1 cellular context compared by ENCODE assay signal in the genomic region with DNA sequence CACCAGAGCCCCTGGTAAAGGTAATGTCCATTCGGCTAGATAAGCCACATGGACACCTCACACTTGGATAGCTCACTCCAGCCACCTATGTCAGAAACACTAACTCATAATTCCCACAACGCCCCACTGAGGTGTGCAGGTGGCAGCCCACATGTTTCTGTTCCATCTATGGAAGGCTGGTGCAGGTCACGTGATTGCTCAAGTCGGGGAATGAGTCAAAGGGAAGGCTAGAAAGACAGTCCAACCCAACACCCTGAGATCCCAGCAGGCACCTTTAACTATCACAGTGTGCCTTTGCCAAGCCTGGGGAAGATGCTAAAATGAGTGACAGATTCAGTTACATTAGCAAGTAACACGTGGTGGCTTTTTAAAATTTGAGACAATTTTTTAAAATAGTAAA.
TF ChIP-seq lines count a peak whose summit lies in the region.

No MANE protein-coding gene starts in this region.

TF ChIP-seq in GM12878, 131 proteins besides CTCF, POLR2A, EP300 and RAD21:
- TF ChIP-seq NKRF (conservative IDR thresholded peaks at IDR 0.05) (no peak), TARDBP (IDR thresholded peaks at IDR 0.05; ENCODE audit: borderline replicate concordance) (no peak), IRF4 (IDR thresholded peaks at IDR 0.05; ENCODE audit: low read depth, low read length) (peak; percentile 49; the same call in 1 of the 2 replicates), GATAD2B (conservative IDR thresholded peaks at IDR 0.05; ENCODE audit: low read depth) (no peak), RAD51 (IDR thresholded peaks at IDR 0.05) (peak; percentile 81; the same call in 1 of the 2 replicates)
- TF ChIP-seq, protein P1, sequence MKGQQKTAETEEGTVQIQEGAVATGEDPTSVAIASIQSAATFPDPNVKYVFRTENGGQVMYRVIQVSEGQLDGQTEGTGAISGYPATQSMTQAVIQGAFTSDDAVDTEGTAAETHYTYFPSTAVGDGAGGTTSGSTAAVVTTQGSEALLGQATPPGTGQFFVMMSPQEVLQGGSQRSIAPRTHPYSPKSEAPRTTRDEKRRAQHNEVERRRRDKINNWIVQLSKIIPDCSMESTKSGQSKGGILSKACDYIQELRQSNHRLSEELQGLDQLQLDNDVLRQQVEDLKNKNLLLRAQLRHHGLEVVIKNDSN (IDR thresholded peaks at IDR 0.05; ENCODE audit: borderline replicate concordance, extremely low read length, insufficient read depth, low read depth, low read length), result peak; percentile 69
TF ChIP-seq in GM12878: peak in this region for 3.
